In the genomic region with DNA sequence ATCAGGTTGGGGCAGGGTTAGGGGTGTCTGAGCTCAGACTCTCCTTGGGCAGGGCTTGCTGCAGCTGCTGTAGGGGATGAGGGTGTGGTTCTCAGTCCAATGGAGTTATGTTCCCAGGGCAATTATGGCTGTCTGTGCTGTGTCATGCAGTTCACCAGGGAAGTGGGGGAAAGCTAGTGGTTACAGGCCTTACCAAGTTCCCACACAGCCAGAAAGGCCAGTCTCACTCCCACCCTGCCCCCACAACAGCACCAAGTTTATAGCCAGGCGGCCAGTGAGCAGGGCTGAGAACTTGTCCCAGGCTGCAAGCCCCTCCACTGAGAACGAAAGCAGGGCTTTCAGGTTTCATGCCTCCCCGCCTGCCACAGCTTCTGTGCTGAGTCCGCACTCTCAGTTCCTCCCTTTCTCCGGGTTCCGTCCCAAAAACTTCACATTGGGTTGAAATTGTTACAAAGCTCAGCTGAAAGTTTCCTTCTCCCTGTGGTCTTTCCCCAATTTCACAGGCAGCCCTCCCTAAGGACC, we compare ENCODE assay signal across 11 cellular contexts. TPM values are rescaled to one million over a fixed set of nuclear protein-coding genes. Genes with fewer than 3 reads are reported as not detected.
DNase-seq lines count a peak whose midpoint lies in the region; ATAC-seq, FAIRE-seq and TF ChIP-seq lines count a peak whose summit lies in the region.
"Had no signal": no experiment of that assay in that cellular context is flagged by ENCODE, and none has a peak within 500 bp of the region (broad histone marks: within the 10 kb centered on the region; RNA-seq: fewer than 3 reads in every experiment).

No MANE protein-coding gene starts in this region.

- WGBS in psoas muscle, 3 donors, result 94 to 95% (median 95%) methylated on average over 6 of the region's 6 CpGs

- no peak overlapping the region for H3K4me3 Mint-ChIP-seq in activated CD4-positive, alpha-beta T cell treated with anti-CD3 and anti-CD28 coated beads, Interleukin-2, amount 10 ng/mL, durations not matched to agents 7 days and 5 days

- ATAC-seq in HG02571 (IDR thresholded peaks at IDR 0.05; ENCODE audit: unreplicated experiment) (peak; percentile 89), psoas muscle (no peak)

- H3K27ac ChIP-seq in KMS-11, result peak overlapping the region; percentile 83
- no peak overlapping the region for H3K27ac ChIP-seq in psoas muscle

- DNase-seq in GM18507 (ENCODE audit: extremely low spot score, insufficient read length, low read depth) (no peak), mucosa of gallbladder (ENCODE audit: low spot score) (peak; percentile 17), ACHN (no peak), psoas muscle (no peak)
- no peak for DNase-seq in activated CD4-positive, alpha-beta T cell treated with anti-CD3 and anti-CD28 coated beads, Interleukin-2, amount 10 ng/mL, durations not matched to agents 7 days and 5 days
- DNase-seq in activated CD4-positive, alpha-beta T cell treated with anti-CD3 and anti-CD28 coated beads, Interleukin-2, amount 50 U/mL, for 4 hours, result no peak
- DNase-seq: activated CD8-positive, alpha-beta memory T cell treated with anti-CD3 and anti-CD28 coated beads, Interleukin-2, amount 50 U/mL, for 4 hours; dermis blood vessel endothelial cell had no signal

- H3K9me3 ChIP-seq in psoas muscle, result no peaks in the 10 kb centered on the region

- H3K27me3 ChIP-seq in KMS-11 (ENCODE audit: insufficient read depth, low read depth) (no peaks in the 10 kb centered on the region), psoas muscle (ENCODE audit: insufficient read depth in 3 of 3, low read length in 2 of 3) (no peaks in the 10 kb centered on the region)

- CTCF ChIA-PET in activated CD4-positive, alpha-beta T cell treated with anti-CD3 and anti-CD28 coated beads, Interleukin-2, amount 10 ng/mL, durations not matched to agents 7 days and 5 days (lab: Charles Lee), result interaction anchor here (0.8 to 1.5 kb wide), 2 partner anchors 10 to 29 kb away, joined by 3 to 6 read pairs; no protein-coding TSS in a partner anchor

- peaks cover 15% of the 10 kb centered on the region for H3K27me3 Mint-ChIP-seq in activated CD4-positive, alpha-beta T cell treated with anti-CD3 and anti-CD28 coated beads, Interleukin-2, amount 10 ng/mL, durations not matched to agents 7 days and 5 days

- H3K4me2 ChIP-seq in KMS-11, result peak overlapping the region; percentile 87

- H3K4me1 Mint-ChIP-seq in activated CD4-positive, alpha-beta T cell treated with anti-CD3 and anti-CD28 coated beads, Interleukin-2, amount 10 ng/mL, durations not matched to agents 7 days and 5 days, result no peaks in the 10 kb centered on the region

- no peak overlapping the region for H3K27ac Mint-ChIP-seq in activated CD4-positive, alpha-beta T cell treated with anti-CD3 and anti-CD28 coated beads, Interleukin-2, amount 10 ng/mL, durations not matched to agents 7 days and 5 days

- peak; percentile 31; the same call in 1 of the 2 replicates for TF ChIP-seq CTCF in KMS-11 (conservative IDR thresholded peaks at IDR 0.05; ENCODE audit: low read depth, low read length)
- no peak for TF ChIP-seq CTCF in psoas muscle (IDR thresholded peaks at IDR 0.05)

- H3K36me3 ChIP-seq in KMS-11 (ENCODE audit: insufficient read depth) (no peaks in the 10 kb centered on the region), psoas muscle (ENCODE audit: insufficient read depth in 1 of 2, low read depth in 1 of 2) (no peaks in the 10 kb centered on the region)

- FAIRE-seq in GM18507 (lab: Jason Lieb, UNC), result peak; percentile 68
- FAIRE-seq: D721Med had no signal

- POLR2A ChIA-PET in activated CD4-positive, alpha-beta T cell treated with anti-CD3 and anti-CD28 coated beads, Interleukin-2, amount 10 ng/mL, durations not matched to agents 7 days and 5 days (lab: Charles Lee), result no interaction called here

- H3K9ac ChIP-seq in KMS-11, result peak overlapping the region; percentile 62

- H3K4me1 ChIP-seq in KMS-11 (ENCODE audit: low read depth, poor library complexity, severe bottlenecking), result peaks cover 32% of the 10 kb centered on the region
- no peaks in the 10 kb centered on the region for H3K4me1 ChIP-seq in psoas muscle

- H3K36me3 Mint-ChIP-seq in activated CD4-positive, alpha-beta T cell treated with anti-CD3 and anti-CD28 coated beads, Interleukin-2, amount 10 ng/mL, durations not matched to agents 7 days and 5 days (ENCODE audit: low read depth), result no peaks in the 10 kb centered on the region

- H3K79me2 ChIP-seq in KMS-11 (ENCODE audit: insufficient read depth, low read depth), result no peaks in the 10 kb centered on the region

- H3K9me3 Mint-ChIP-seq in activated CD4-positive, alpha-beta T cell treated with anti-CD3 and anti-CD28 coated beads, Interleukin-2, amount 10 ng/mL, durations not matched to agents 7 days and 5 days, result no peaks in the 10 kb centered on the region

- in situ Hi-C loops in ACHN (cut with HindIII; ENCODE audit: low pct_ligation_motif_present, low pct_unique_long_range_greater_than_20kb, low sequenced_read_pairs), result no loop called here

- H3K4me3 ChIP-seq in KMS-11 (IDR thresholded peaks at IDR 0.05; ENCODE audit: insufficient read depth, low read depth, low read length) (peak overlapping the region; percentile 76), psoas muscle (no peak overlapping the region)

- intact Hi-C loops in psoas muscle (cut with DNase I), result no loop called here

- peak overlapping the region; percentile 84 for H2AFZ ChIP-seq in KMS-11 (ENCODE audit: low read depth)

- no peaks in the 10 kb centered on the region; the same call in 1 of the 2 replicates for H4K20me1 ChIP-seq in KMS-11 (ENCODE audit: insufficient read depth)

RNA-seq across cellular contexts. Expression of gene CPOX, which starts 19.6 kb away (rescaled TPM):
- total RNA-seq in mucosa of gallbladder (16.7 TPM), psoas muscle (1 to 10 TPM; 6.1 to 9.4 (median 7.0) TPM)
- total RNA-seq in activated CD4-positive, alpha-beta T cell treated with anti-CD3 and anti-CD28 coated beads, Interleukin-2, amount 10 ng/mL, durations not matched to agents 7 days and 5 days, result 10 to 100 TPM; 60.4 to 66.3 TPM
- polyA plus RNA-seq in psoas muscle, result 10 to 100 TPM in 1 of 3 donors, 1 to 10 TPM in 2; 5.8 to 16.4 (median 7.4) TPM
